In the genomic region with DNA sequence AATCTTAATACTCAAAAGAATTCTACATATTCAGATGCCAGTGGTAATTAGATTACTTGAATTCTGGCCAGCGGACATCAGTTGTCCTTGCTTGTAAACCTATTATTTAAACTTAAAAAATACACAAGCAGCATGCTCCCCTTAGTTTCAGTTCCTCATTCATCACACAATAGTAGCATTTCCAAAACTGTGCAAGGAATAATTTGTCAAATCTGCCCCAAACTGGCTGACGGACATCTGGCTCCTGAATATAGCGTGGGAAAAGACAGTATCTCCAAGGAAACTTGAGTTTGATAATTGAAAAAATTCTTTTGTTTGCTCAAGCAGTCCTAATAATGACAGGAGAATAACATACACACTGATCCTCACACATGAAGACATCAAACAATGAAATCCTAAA, we compare ENCODE assay signal across 28 cellular contexts.
"Had no signal": no experiment of that assay in that cellular context is flagged by ENCODE, and none has a peak within 500 bp of the region (broad histone marks: within the 10 kb centered on the region; RNA-seq: fewer than 3 reads in every experiment).

No MANE protein-coding gene starts in this region.

- DNase-seq: activated CD4-positive, alpha-beta T cell treated with anti-CD3 and anti-CD28 coated beads for 48 hours; activated CD4-positive, alpha-beta T cell treated with anti-CD3 and anti-CD28 coated beads, Interleukin-2, amount 50 U/mL, for 48 hours; activated CD8-positive, alpha-beta memory T cell treated with anti-CD3 and anti-CD28 coated beads for 24 hours; activated gamma-delta T cell; activated naive CD4-positive, alpha-beta T cell treated with anti-CD3 and anti-CD28 coated beads, Interleukin-2, amount 10 ng/mL, durations not matched to agents 7 days and 5 days; activated naive CD8-positive, alpha-beta T cell treated with anti-CD3 and anti-CD28 coated beads, Interleukin-2, amount 10 ng/mL, durations not matched to agents 7 days and 5 days; caudate nucleus; cortex of kidney; effector memory CD8-positive, alpha-beta T cell; foreskin fibroblast; head of caudate nucleus; hippocampal formation; left cardiac atrium; left ventricle myocardium superior; mammary epithelial cell; naive B cell; ovary; sigmoid colon; small intestine; stimulated activated CD4-positive, alpha-beta T cell treated with anti-CD3 and anti-CD28 coated beads, Interleukin-4, amount 100 ng/mL, for 4 hours; stimulated activated CD8-positive, alpha-beta memory T cell treated with anti-CD3 and anti-CD28 coated beads, Interleukin-4, amount 100 ng/mL, for 48 hours; stimulated activated naive CD8-positive, alpha-beta T cell treated with anti-CD3 and anti-CD28 coated beads, Interleukin-15, amount 100 ng/mL, for 72 hours; T-helper 9 cell; tibial artery; WERI-Rb-1 had no signal

- H3K4me3 ChIP-seq: ovary, sigmoid colon, tibial artery had no signal

- ATAC-seq: activated CD4-positive, CD25-positive, alpha-beta regulatory T cell treated with anti-CD3 and anti-CD28 coated beads, Interleukin-2, amount 50 U/mL, for 24 hours; effector memory CD8-positive, alpha-beta T cell; esophagus mucosa; left cardiac atrium; left ventricle myocardium superior; stimulated activated memory B cell treated with anti-CD40 and anti-IgM and Interleukin-4, amounts not matched to agents 10 μg/mL and 1 μg/mL and 100 μg/mL, for 72 hours; stimulated activated naive CD8-positive, alpha-beta T cell treated with anti-CD3 and anti-CD28 coated beads, Interleukin-15, amount 100 ng/mL, for 72 hours had no signal
